ENCODE assay signal across 1 cellular context in the genomic region with DNA sequence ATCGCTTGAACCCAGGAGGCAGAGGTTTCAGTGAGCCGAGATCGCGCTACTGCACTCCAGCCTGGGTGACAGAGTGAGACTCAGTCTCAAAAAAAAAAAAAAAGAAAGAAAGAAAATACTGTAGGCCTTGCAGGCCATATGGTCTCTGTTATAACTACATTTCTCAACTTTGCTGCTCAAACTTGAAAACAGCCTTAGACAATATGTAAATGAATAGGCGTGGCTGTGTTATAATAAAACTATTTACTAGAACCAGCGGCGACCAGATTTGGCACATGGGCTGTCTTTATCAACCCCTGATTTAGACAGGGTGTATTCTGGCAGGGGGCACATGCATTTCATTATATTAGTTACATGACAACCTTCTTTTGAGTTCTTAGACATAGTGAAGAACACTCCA.
TF ChIP-seq lines count a peak whose summit lies in the region.

No MANE protein-coding gene starts in this region.

TF ChIP-seq in endothelial cell of umbilical vein, 7 proteins besides CTCF, POLR2A, EP300 and RAD21:
- TF ChIP-seq EZH2 (IDR thresholded peaks at IDR 0.05; ENCODE audit: borderline replicate concordance, low read depth, low read length, severe bottlenecking): no peak
